ENCODE assay signal across 30 cellular contexts in the genomic region with DNA sequence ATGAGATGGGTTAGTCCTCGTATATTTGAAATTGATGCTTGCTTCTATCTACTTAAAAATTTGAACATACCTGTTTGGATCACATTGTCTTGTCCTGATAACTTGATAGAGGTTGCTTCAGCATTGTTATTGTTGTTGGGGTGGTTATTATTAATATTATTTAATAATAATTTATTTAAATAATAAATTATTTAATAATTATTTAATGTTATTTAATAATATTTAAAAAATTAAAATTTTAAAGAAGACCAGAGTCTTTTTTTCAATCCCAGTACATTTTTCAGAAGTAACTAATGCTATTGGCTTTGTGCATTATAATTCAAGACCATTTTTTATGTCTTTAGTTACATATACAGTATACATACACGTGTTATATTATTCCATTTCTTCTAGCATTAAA.
"Had no signal": no experiment of that assay in that cellular context is flagged by ENCODE, and none has a peak within 500 bp of the region (broad histone marks: within the 10 kb centered on the region; RNA-seq: fewer than 3 reads in every experiment).

No MANE protein-coding gene starts in this region.

- H3K36me3 ChIP-seq: ascending aorta, breast epithelium had no signal

- H3K27me3 ChIP-seq: ascending aorta, breast epithelium had no signal

- H3K9me3 ChIP-seq: ascending aorta, breast epithelium had no signal

- H3K4me1 ChIP-seq: ascending aorta, breast epithelium had no signal

- H3K27ac ChIP-seq: ascending aorta, breast epithelium, VCaP had no signal

- ATAC-seq: activated CD4-positive, alpha-beta T cell treated with anti-CD3 and anti-CD28 coated beads for 36 hours; activated CD4-positive, CD25-positive, alpha-beta regulatory T cell treated with anti-CD3 and anti-CD28 coated beads, Interleukin-2, amount 50 U/mL, for 24 hours; activated CD8-positive, alpha-beta memory T cell treated with anti-CD3 and anti-CD28 coated beads, Interleukin-2, amount 10 ng/mL, durations not matched to agents 7 days and 5 days; activated CD8-positive, alpha-beta T cell treated with anti-CD3 and anti-CD28 coated beads, Interleukin-2, amount 10 ng/mL, durations not matched to agents 7 days and 5 days; activated naive CD8-positive, alpha-beta T cell treated with anti-CD3 and anti-CD28 coated beads, Interleukin-2, amount 50 U/mL, for 24 hours had no signal

- DNase-seq: activated CD4-positive, alpha-beta memory T cell treated with anti-CD3 and anti-CD28 coated beads, Interleukin-2, amount 10 ng/mL, durations not matched to agents 7 days and 5 days; activated CD4-positive, alpha-beta T cell treated with anti-CD3 and anti-CD28 coated beads for 1 hour; activated CD4-positive, alpha-beta T cell treated with anti-CD3 and anti-CD28 coated beads for 36 hours; activated CD4-positive, alpha-beta T cell treated with anti-CD3 and anti-CD28 coated beads for 48 hours; activated CD4-positive, alpha-beta T cell treated with anti-CD3 and anti-CD28 coated beads, Interleukin-2, amount 10 ng/mL, durations not matched to agents 7 days and 5 days; activated CD4-positive, alpha-beta T cell treated with anti-CD3 and anti-CD28 coated beads, Interleukin-2, amount 50 U/mL, for 48 hours; activated CD4-positive, CD25-positive, alpha-beta regulatory T cell; activated CD8-positive, alpha-beta memory T cell treated with anti-CD3 and anti-CD28 coated beads for 24 hours; activated CD8-positive, alpha-beta memory T cell treated with anti-CD3 and anti-CD28 coated beads, Interleukin-2, amount 10 ng/mL, durations not matched to agents 7 days and 5 days; activated CD8-positive, alpha-beta memory T cell treated with anti-CD3 and anti-CD28 coated beads, Interleukin-2, amount 50 U/mL, for 48 hours; activated CD8-positive, alpha-beta T cell treated with anti-CD3 and anti-CD28 coated beads, Interleukin-2, amount 10 ng/mL, durations not matched to agents 7 days and 5 days; activated effector memory CD4-positive, alpha-beta T cell treated with Interleukin-2 at 50 U/mL for 16 hours; activated gamma-delta T cell; activated naive CD4-positive, alpha-beta T cell treated with anti-CD3 and anti-CD28 coated beads, Interleukin-2, amount 10 ng/mL, durations not matched to agents 7 days and 5 days; activated naive CD4-positive, alpha-beta T cell treated with Interleukin-2 at 50 U/mL for 16 hours; activated naive CD8-positive, alpha-beta T cell treated with anti-CD3 and anti-CD28 coated beads, Interleukin-2, amount 10 ng/mL, durations not matched to agents 7 days and 5 days; activated naive CD8-positive, alpha-beta T cell treated with anti-CD3 and anti-CD28 coated beads, Interleukin-2, amount 50 U/mL, for 24 hours; activated T-cell treated with anti-CD3 and anti-CD28 coated beads, Interleukin-2, amount 50 U/mL, for 24 hours; activated T-cell treated with anti-CD3 and anti-CD28 coated beads, Interleukin-2, amount 50 U/mL, for 48 hours; amygdala; anterior cingulate cortex; central memory CD4-positive, alpha-beta T cell; T-helper 1 cell; T-helper 2 cell; T-helper 9 cell had no signal

- H3K4me3 ChIP-seq: ascending aorta, breast epithelium had no signal

- FAIRE-seq: TTC549 had no signal
